In genomic region chr11:45606514-45607024, GRCh38 we compare ENCODE assay signal across 20 cellular contexts. TPM values are rescaled to one million over a fixed set of nuclear protein-coding genes. Genes with fewer than 3 reads are reported as not detected.
DNase-seq lines count a peak whose midpoint lies in the region; ATAC-seq and TF ChIP-seq lines count a peak whose summit lies in the region.
"Had no signal": no experiment of that assay in that cellular context is flagged by ENCODE, and none has a peak within 500 bp of the region (broad histone marks: within the 10 kb centered on the region; RNA-seq: fewer than 3 reads in every experiment).

No MANE protein-coding gene starts in this region.

- POLR2A ChIA-PET in naive thymus-derived CD8-positive, alpha-beta T cell (lab: Charles Lee): no interaction called here

- H3K27ac Mint-ChIP-seq in GM23338: no peak overlapping the region
- no peak overlapping the region for H3K27ac Mint-ChIP-seq in naive thymus-derived CD8-positive, alpha-beta T cell
- H3K27ac Mint-ChIP-seq: immature natural killer cell had no signal

- H3K4me3 ChIP-seq in BE2C (ENCODE audit: low read depth, low read length) (no peak overlapping the region), GM23338 (peak overlapping the region; percentile 41)
- H3K4me3 ChIP-seq: BLaER1 treated with 17β-estradiol and CSF1 and Interleukin-3, amounts not matched to agents 10 nM and 100 nM; ovary; stomach; vagina had no signal

- peak overlapping the region; percentile 64; the same call in 1 of the 2 replicates for H3K4me2 ChIP-seq in GM23338
- H3K4me2 ChIP-seq: BLaER1 treated with 17β-estradiol and CSF1 and Interleukin-3, amounts not matched to agents 10 nM and 100 nM had no signal

- 0 out of 2 replicates have a peak, but pooled peaks cover 4% of the 10 kb centered on the region for H3K9me2 ChIP-seq in GM23338 (ENCODE audit: insufficient read depth)

- TF ChIP-seq CTCF in BE2C (IDR thresholded peaks at IDR 0.05; ENCODE audit: low read depth, low read length): no peak
- TF ChIP-seq CTCF in GM23338 (conservative IDR thresholded peaks at IDR 0.05; ENCODE audit: low read depth in 2 of 2): no peak

- H3K27me3 Mint-ChIP-seq in GM23338 (ENCODE audit: insufficient read depth, low read depth, poor library complexity): peaks cover 5% of the 10 kb centered on the region
- peaks cover 23 to 72% (median 46%) of the 10 kb centered on the region in 5 donors for H3K27me3 Mint-ChIP-seq in naive thymus-derived CD8-positive, alpha-beta T cell

- DNase-seq in BE2C (peak; percentile 13), GM23338 (ENCODE audit: low spot score) (peak; percentile 93), cerebellar cortex (ENCODE audit: low spot score) (peak; percentile 48), iPS-NIHi7 (ENCODE audit: extremely low spot score) (peak; percentile 83), NCI-H2081 (lab: John Stamatoyannopoulos, UW) (no peak)
- no peak for DNase-seq in naive thymus-derived CD8-positive, alpha-beta T cell
- DNase-seq: activated CD4-positive, CD25-positive, alpha-beta regulatory T cell treated with anti-CD3 and anti-CD28 coated beads, Interleukin-2, amount 50 U/mL, for 72 hours; activated naive CD4-positive, alpha-beta T cell treated with Interleukin-2 at 50 U/mL for 16 hours; effector CD4-positive, alpha-beta T cell; immature natural killer cell; KG1; NCI-H1694 treated with DMSO at 0.1 percent for 48 hours; NK-92 treated with Interleukin-12 subunit alpha and Interleukin-12 subunit beta, amount 100 ng/mL, for 24 hours; ovary; Right ventricle myocardium superior; stomach had no signal

- H3K36me3 Mint-ChIP-seq in GM23338 (ENCODE audit: low read depth): no peaks in the 10 kb centered on the region
- no peaks in the 10 kb centered on the region for H3K36me3 Mint-ChIP-seq in naive thymus-derived CD8-positive, alpha-beta T cell
- H3K36me3 Mint-ChIP-seq: immature natural killer cell had no signal

- no peaks in the 10 kb centered on the region for H3F3A ChIP-seq in GM23338 (replicated peaks; ENCODE audit: low read depth)

- peaks cover 20% of the 10 kb centered on the region for H3K4me1 Mint-ChIP-seq in GM23338
- no peaks in the 10 kb centered on the region for H3K4me1 Mint-ChIP-seq in naive thymus-derived CD8-positive, alpha-beta T cell
- H3K4me1 Mint-ChIP-seq: immature natural killer cell had no signal

- H3K9me3 ChIP-seq in BE2C: no peaks in the 10 kb centered on the region
- H3K9me3 ChIP-seq: ovary, stomach, vagina had no signal

- no peak overlapping the region for H3K27ac ChIP-seq in GM23338 (ENCODE audit: low read depth)
- H3K27ac ChIP-seq: BLaER1 treated with 17β-estradiol and CSF1 and Interleukin-3, amounts not matched to agents 10 nM and 100 nM; ovary; stomach; vagina had no signal

- no peaks in the 10 kb centered on the region for H3K9me3 Mint-ChIP-seq in GM23338
- peaks cover 0 to 5% (median 0%) of the 10 kb centered on the region in 9 donors for H3K9me3 Mint-ChIP-seq in naive thymus-derived CD8-positive, alpha-beta T cell

- H3K27me3 ChIP-seq in BE2C: no peaks in the 10 kb centered on the region
- H3K27me3 ChIP-seq in GM23338 (ENCODE audit: insufficient read depth): no peaks in the 10 kb centered on the region
- H3K27me3 ChIP-seq: BLaER1 treated with 17β-estradiol and CSF1 and Interleukin-3, amounts not matched to agents 10 nM and 100 nM; ovary; vagina had no signal

- H3K79me2 ChIP-seq in GM23338 (replicated peaks; ENCODE audit: insufficient read depth): no peaks in the 10 kb centered on the region

- H3K36me3 ChIP-seq in BE2C (no peaks in the 10 kb centered on the region), GM23338 (ENCODE audit: insufficient read depth) (no peaks in the 10 kb centered on the region)
- H3K36me3 ChIP-seq: BLaER1 treated with 17β-estradiol and CSF1 and Interleukin-3, amounts not matched to agents 10 nM and 100 nM; ovary; stomach; vagina had no signal

- H2AFZ ChIP-seq in GM23338: peak overlapping the region; percentile 91

- no peaks in the 10 kb centered on the region; the same call in 1 of the 2 replicates for H4K20me1 ChIP-seq in GM23338 (replicated peaks; ENCODE audit: insufficient read depth)

- no peaks in the 10 kb centered on the region for H3K4me1 ChIP-seq in BE2C
- peaks cover 9% of the 10 kb centered on the region for H3K4me1 ChIP-seq in GM23338 (ENCODE audit: insufficient read depth)
- H3K4me1 ChIP-seq: stomach, vagina had no signal

- ATAC-seq in GM23338 (peak; percentile 94), HG03520 (IDR thresholded peaks at IDR 0.05; ENCODE audit: unreplicated experiment) (no peak)
- ATAC-seq in naive thymus-derived CD8-positive, alpha-beta T cell: no peak
- ATAC-seq: HCT116 had no signal

- H3K4me3 Mint-ChIP-seq in GM23338: no peak overlapping the region
- no peak overlapping the region for H3K4me3 Mint-ChIP-seq in naive thymus-derived CD8-positive, alpha-beta T cell
- H3K4me3 Mint-ChIP-seq: immature natural killer cell had no signal

TF ChIP-seq in GM23338, 12 proteins besides CTCF, POLR2A, EP300 and RAD21:
- TF ChIP-seq EZH2 (IDR thresholded peaks at IDR 0.05; ENCODE audit: low read depth, unreplicated experiment) (no peak), POLR2AphosphoS5 (IDR thresholded peaks at IDR 0.05; ENCODE audit: low read depth) (no peak), ZNF462 (CRISPR knock-in tag; IDR thresholded peaks at IDR 0.05) (no peak), STAT1 (IDR thresholded peaks at IDR 0.05; ENCODE audit: unreplicated experiment) (no peak), JUNB (IDR thresholded peaks at IDR 0.05; ENCODE audit: unreplicated experiment) (no peak)

RNA-seq across cellular contexts. Expression of gene CHST1, which starts 58.9 kb away (rescaled TPM):
- polyA plus RNA-seq in BE2C (2012; ENCODE audit: insufficient read depth, insufficient read length, low read depth): 5.3 TPM
- 1.7 and 2.7 TPM in 2 replicates for total RNA-seq in GM23338 (2014; rRNA removed; shearing (Covaris generic))
- polyA plus RNA-seq in GM23338 (2016; fragmentation: Nextera tagmentation; extraction: Ambion mirVana): 0.84 and 2.1 TPM in 2 replicates
- total RNA-seq in naive thymus-derived CD8-positive, alpha-beta T cell: not detected
- polyA plus RNA-seq in naive thymus-derived CD8-positive, alpha-beta T cell: not detected

Comparison
In these comparisons a context has a peak if more than half of its experiments do, and no peak if none do; other contexts are left out.
1. DNase-seq: peak in BE2C (single experiment), GM23338 (single experiment), cerebellar cortex (single experiment) and iPS-NIHi7 (single experiment); none in NCI-H2081 (0 of 2) and naive thymus-derived CD8-positive, alpha-beta T cell (0 of 10).